In the genomic region with DNA sequence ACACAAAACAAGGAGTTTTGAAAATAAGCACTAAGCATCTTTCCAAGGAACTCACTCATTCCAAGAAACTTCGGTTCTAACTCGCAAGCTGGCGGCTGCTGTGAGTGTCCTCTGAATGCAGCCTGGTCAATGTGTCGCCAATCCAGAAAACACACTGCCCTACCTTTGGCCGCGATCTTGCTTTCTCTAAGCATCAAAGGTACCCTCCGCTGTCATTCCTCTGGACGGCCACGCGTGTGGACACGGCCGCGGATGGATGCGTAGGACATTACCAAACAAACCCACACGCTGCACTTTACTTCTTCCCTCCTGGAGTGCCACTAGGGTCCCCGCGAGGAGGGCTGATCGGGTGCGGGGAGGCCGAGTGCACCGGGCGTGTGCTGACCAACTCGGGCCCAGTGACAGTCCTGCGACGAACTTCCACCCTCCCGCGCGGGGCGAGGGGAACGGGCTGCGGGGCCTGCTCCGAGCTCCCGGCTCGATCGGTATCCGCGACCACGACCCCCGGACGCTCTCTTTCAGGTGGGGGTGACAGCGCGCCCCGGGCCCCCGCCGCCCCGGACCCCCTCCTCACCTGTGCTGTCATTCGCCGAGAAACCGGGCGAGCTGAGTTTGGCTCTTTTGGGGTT, we compare ENCODE assay signal across 8 cellular contexts. TPM values are rescaled to one million over a fixed set of nuclear protein-coding genes. Genes with fewer than 3 reads are reported as not detected.
A peak's percentile ranks its signal among the peaks of the same experiment; 100 is the strongest.
DNase-seq lines count a peak whose midpoint lies in the region; ATAC-seq and TF ChIP-seq lines count a peak whose summit lies in the region.

No MANE protein-coding gene starts in this region.

- 0 to 3% methylated on average over 3 to 7 of the region's 50 CpGs for WGBS in gastroesophageal sphincter (ENCODE audit: low coverage in 1 of 2), 2 donors
- WGBS in ovary, 3 donors = 1% methylated on average over 46 to 50 of the region's 50 CpGs

- in situ Hi-C loops in GM13977 (cut with MboI; ENCODE audit: low pct_unique_long_range_greater_than_20kb, low sequenced_read_pairs, unreplicated experiment) = loop anchor here (25.0 kb wide), 1 partner anchor 192 kb away; no protein-coding TSS in a partner anchor

- TF ChIP-seq POLR2A in gastroesophageal sphincter (IDR thresholded peaks at IDR 0.05) (no peak), ovary (IDR thresholded peaks at IDR 0.05) (no peak)

- H3K4me1 ChIP-seq in gastroesophageal sphincter = peaks cover 15 to 53% (median 36%) of the 10 kb centered on the region in 3 donors
- H3K4me1 ChIP-seq in ovary (ENCODE audit: insufficient read depth) = peaks cover 21% of the 10 kb centered on the region

- H3K27ac ChIP-seq in gastroesophageal sphincter = peak overlapping the region; percentile 34 to 99 (median 90)
- peak overlapping the region in 1 of 2 donors; percentile 94 for H3K27ac ChIP-seq in ovary

- TF ChIP-seq CTCF in GM13977 (IDR thresholded peaks at IDR 0.05; ENCODE audit: extremely low read depth, insufficient read depth, missing control alignments) (no peak), gastroesophageal sphincter (IDR thresholded peaks at IDR 0.05) (peak in 1 of 4 experiments; percentile 19), ovary (IDR thresholded peaks at IDR 0.05) (no peak)

- DNase-seq in GM13977 (ENCODE audit: low spot score) (peak; percentile 30), ovary (peak in 1 of 5 donors; percentile 51), SHP77 treated with DMSO at 0.1 percent for 48 hours (lab: John Stamatoyannopoulos, UW) (no peak)
- peak; percentile 18 for DNase-seq in activated CD8-positive, alpha-beta memory T cell treated with anti-CD3 and anti-CD28 coated beads, Interleukin-2, amount 50 U/mL, for 4 hours

- no peaks in the 10 kb centered on the region for H3K9me3 ChIP-seq in gastroesophageal sphincter
- no peaks in the 10 kb centered on the region for H3K9me3 ChIP-seq in ovary

- ATAC-seq in HG03457 (IDR thresholded peaks at IDR 0.05; ENCODE audit: unreplicated experiment) (peak; percentile 2), gastroesophageal sphincter (peak; percentile 14), HG03565 (IDR thresholded peaks at IDR 0.05; ENCODE audit: unreplicated experiment) (no peak), GM19328 (IDR thresholded peaks at IDR 0.05; ENCODE audit: unreplicated experiment) (no peak)

- H3K4me3 ChIP-seq in gastroesophageal sphincter (peak overlapping the region; percentile 90), ovary (peak overlapping the region; percentile 99)

- intact Hi-C loops in ovary (cut with DNase I) = loop anchor here in 2 of 4 donors (5.0 to 10.0 kb wide), 3 partner anchors 73 to 187 kb away; no protein-coding TSS in a partner anchor

- no peak for TF ChIP-seq EP300 in gastroesophageal sphincter (IDR thresholded peaks at IDR 0.05)
- TF ChIP-seq EP300 in ovary (IDR thresholded peaks at IDR 0.05) = no peak

- H3K27me3 ChIP-seq in gastroesophageal sphincter = no peaks in the 10 kb centered on the region
- H3K27me3 ChIP-seq in ovary = no peaks in the 10 kb centered on the region

- H3K36me3 ChIP-seq in gastroesophageal sphincter (no peaks in the 10 kb centered on the region), ovary (no peaks in the 10 kb centered on the region)

RNA-seq across cellular contexts. Expression of gene CREBBP, which starts 1.1 kb away (rescaled TPM):
- 100 to 1,000 TPM in 1 of 4 donors, 10 to 100 TPM in 3; 45.9 to 115 (median 61.7) TPM for total RNA-seq in gastroesophageal sphincter
- 10 to 100 TPM; 50.3 to 94.5 (median 78.3) TPM for total RNA-seq in ovary
- 10 to 100 TPM; 35.6 to 81.5 TPM for polyA plus RNA-seq in ovary

Comparison
In these comparisons a context has a peak if more than half of its experiments do, and no peak if none do; other contexts are left out.
1. ATAC-seq: peak in HG03457 (single experiment) and gastroesophageal sphincter (single experiment); none in HG03565 (single experiment) and GM19328 (single experiment).